In genomic region chr6:154705471-154706113, GRCh38 we compare ENCODE assay signal across 1 cellular context.
TF ChIP-seq lines count a peak whose summit lies in the region.

No MANE protein-coding gene starts in this region.

TF ChIP-seq in H1, 55 proteins besides CTCF, POLR2A, EP300 and RAD21 (continued from another document):
- no peak for TF ChIP-seq MAX (IDR thresholded peaks at IDR 0.05)
